In genomic region chr19:17075860-17076538, GRCh38 we compare ENCODE assay signal across 8 cellular contexts. TPM values are rescaled to one million over a fixed set of nuclear protein-coding genes. Genes with fewer than 3 reads are reported as not detected.
DNase-seq lines count a peak whose midpoint lies in the region; FAIRE-seq and TF ChIP-seq lines count a peak whose summit lies in the region.

No MANE protein-coding gene starts in this region.

- peak overlapping the region; percentile 96 for H3K4me3 Mint-ChIP-seq in neural crest cell

- H3K27me3 Mint-ChIP-seq in neural crest cell (ENCODE audit: low read depth), result no peaks in the 10 kb centered on the region

- H3K4me3 ChIP-seq in esophagus squamous epithelium (peak overlapping the region; percentile 64 to 96 (median 75)), tibial artery (peak overlapping the region; percentile 96 to 99)

- intact Hi-C loops in esophagus squamous epithelium (cut with DNase I) (no loop called here), tibial artery (cut with DNase I; ENCODE audit: low total_unique reads) (loop anchor here (10.0 kb wide), 1 partner anchor 159 kb away; no protein-coding TSS in a partner anchor)

- no peaks in the 10 kb centered on the region for H3K36me3 Mint-ChIP-seq in neural crest cell (ENCODE audit: low read depth)

- 1 to 4% methylated on average over 27 to 29 of the region's 44 CpGs for WGBS in esophagus squamous epithelium, 2 donors

- FAIRE-seq in urothelium cell line (lab: Jason Lieb, UNC), result no peak

- H3K36me3 ChIP-seq in esophagus squamous epithelium (peaks cover 0 to 11% (median 0%) of the 10 kb centered on the region in 3 donors), tibial artery (peaks cover 0 to 12% (median 0%) of the 10 kb centered on the region in 3 donors)

- H3K27ac Mint-ChIP-seq in neural crest cell (ENCODE audit: unreplicated experiment), result peak overlapping the region; percentile 50

- peaks cover 26 to 65% (median 45%) of the 10 kb centered on the region in 3 donors for H3K4me1 ChIP-seq in esophagus squamous epithelium
- H3K4me1 ChIP-seq in tibial artery, result peaks cover 0 to 59% (median 47%) of the 10 kb centered on the region in 4 donors

- no peak for TF ChIP-seq POLR2A in esophagus squamous epithelium (IDR thresholded peaks at IDR 0.05)

- H3K4me1 Mint-ChIP-seq in neural crest cell, result peaks cover 60% of the 10 kb centered on the region

- H3K27me3 ChIP-seq in esophagus squamous epithelium (no peaks in the 10 kb centered on the region), tibial artery (no peaks in the 10 kb centered on the region)

- no peak for TF ChIP-seq CTCF in esophagus squamous epithelium (IDR thresholded peaks at IDR 0.05)
- no peak for TF ChIP-seq CTCF in neural crest cell (conservative IDR thresholded peaks at IDR 0.05)
- no peak for TF ChIP-seq CTCF in tibial artery (IDR thresholded peaks at IDR 0.05)

- H3K27ac ChIP-seq in esophagus squamous epithelium (peak overlapping the region; percentile 92 to 97 (median 93)), tibial artery (peak overlapping the region; percentile 92 to 98)

- H3K9me3 ChIP-seq in esophagus squamous epithelium, result no peaks in the 10 kb centered on the region
- no peaks in the 10 kb centered on the region for H3K9me3 ChIP-seq in tibial artery

- no peaks in the 10 kb centered on the region for H3K9me3 Mint-ChIP-seq in neural crest cell

- DNase-seq in GDM1 (lab: John Stamatoyannopoulos, UW) (peak; percentile 52), NCI-H146 (lab: John Stamatoyannopoulos, UW) (peak; percentile 61), activated T-cell treated with anti-CD3 and anti-CD28 coated beads for 24 hours (ENCODE audit: low read depth) (peak; percentile 37), esophagus squamous epithelium (lab: John Stamatoyannopoulos, UW) (no peak), neural crest cell (ENCODE audit: low read depth, low spot score) (no peak), tibial artery (peak in 1 of 2 donors; percentile 49), NCI-H1048 (lab: John Stamatoyannopoulos, UW) (no peak), urothelium cell line (ENCODE audit: low spot score) (no peak)

RNA-seq across cellular contexts. Expression of gene MYO9B, which starts 0.4 kb away (rescaled TPM):
- total RNA-seq in esophagus squamous epithelium (10 to 100 TPM; 25.5 to 60.5 (median 39.5) TPM), neural crest cell (113 and 119 TPM in 2 replicates)

RNA-seq across cellular contexts. Expression of gene HAUS8, which starts 0.7 kb away (rescaled TPM):
- 1 to 10 TPM; 3.0 to 5.8 (median 3.2) TPM for total RNA-seq in esophagus squamous epithelium
- total RNA-seq in neural crest cell, result 36.5 and 46.4 TPM in 2 replicates

RNA-seq across cellular contexts. Expression of gene CPAMD8, which starts 49.4 kb away (rescaled TPM):
- total RNA-seq in esophagus squamous epithelium, result 1 to 10 TPM in 3 of 4 donors, under 1 TPM in 1; 0.72 to 8.2 (median 4.0) TPM
- 14.5 and 17.0 TPM in 2 replicates for total RNA-seq in neural crest cell

Comparison
In these comparisons a context has a peak if more than half of its experiments do, and no peak if none do; other contexts are left out.
1. DNase-seq: peak in GDM1 (single experiment), NCI-H146 (single experiment) and activated T-cell treated with anti-CD3 and anti-CD28 coated beads for 24 hours (single experiment); none in esophagus squamous epithelium (single experiment), neural crest cell (single experiment), NCI-H1048 (single experiment) and urothelium cell line (single experiment).